3 cellular contexts compared by ENCODE assay signal in genomic region chr3:115999001-115999400, GRCh38.
TF ChIP-seq lines count a peak whose summit lies in the region.

No MANE protein-coding gene starts in this region.

TF ChIP-seq in SK-N-SH, 30 proteins besides CTCF, POLR2A, EP300 and RAD21 (continued from another document):
- no peak for TF ChIP-seq POLR2AphosphoS5 (IDR thresholded peaks at IDR 0.05; ENCODE audit: low read depth, low read length)
- TF ChIP-seq SIN3A (IDR thresholded peaks at IDR 0.05; ENCODE audit: borderline replicate concordance, low read depth, low read length): no peak
- TF ChIP-seq RCOR1 (IDR thresholded peaks at IDR 0.05; ENCODE audit: low read length): no peak
- no peak for TF ChIP-seq TAF1 (IDR thresholded peaks at IDR 0.05; ENCODE audit: borderline replicate concordance, low read depth, low read length)
- no peak for TF ChIP-seq MAX (IDR thresholded peaks at IDR 0.05; ENCODE audit: low read depth)
- no peak for TF ChIP-seq RXRA (IDR thresholded peaks at IDR 0.05; ENCODE audit: borderline replicate concordance, low read depth)
- TF ChIP-seq FOXM1 (IDR thresholded peaks at IDR 0.05; ENCODE audit: low read depth): no peak
- TF ChIP-seq GATA2 (CRISPR knock-in tag; IDR thresholded peaks at IDR 0.05): no peak
- TF ChIP-seq MEF2A (IDR thresholded peaks at IDR 0.05; ENCODE audit: borderline replicate concordance, low read depth): no peak
- no peak for TF ChIP-seq GABPA (IDR thresholded peaks at IDR 0.05; ENCODE audit: low read depth)
- no peak for TF ChIP-seq RFX5 (IDR thresholded peaks at IDR 0.05; ENCODE audit: low read length)
- TF ChIP-seq USF1 (IDR thresholded peaks at IDR 0.05; ENCODE audit: borderline replicate concordance, low read depth): no peak
- TF ChIP-seq EZH2phosphoT487 (IDR thresholded peaks at IDR 0.05; ENCODE audit: borderline replicate concordance, low read depth): no peak
- TF ChIP-seq NFIC (IDR thresholded peaks at IDR 0.05; ENCODE audit: borderline replicate concordance): no peak
- no peak for TF ChIP-seq TEAD4 (IDR thresholded peaks at IDR 0.05; ENCODE audit: borderline replicate concordance, insufficient read depth)
- no peak for TF ChIP-seq FOSL2 (IDR thresholded peaks at IDR 0.05; ENCODE audit: borderline replicate concordance, low read depth)
- no peak for TF ChIP-seq JUND (IDR thresholded peaks at IDR 0.05)

TF ChIP-seq in SK-N-SH treated with all-trans-retinoic acid at 6 μM for 48 hours, 23 proteins besides CTCF, POLR2A, EP300 and RAD21 (continued from another document):
- TF ChIP-seq TOX (CRISPR knock-in tag; IDR thresholded peaks at IDR 0.05; ENCODE audit: borderline replicate concordance) (no peak), CSDC2 (CRISPR knock-in tag; IDR thresholded peaks at IDR 0.05) (no peak), OSR1 (CRISPR knock-in tag; IDR thresholded peaks at IDR 0.05) (no peak), BACH2 (CRISPR knock-in tag; IDR thresholded peaks at IDR 0.05; ENCODE audit: borderline replicate concordance) (no peak), ZFP30 (CRISPR knock-in tag; IDR thresholded peaks at IDR 0.05) (no peak), CSRNP3 (CRISPR knock-in tag; IDR thresholded peaks at IDR 0.05) (no peak), POU6F1 (CRISPR knock-in tag; IDR thresholded peaks at IDR 0.05; ENCODE audit: borderline replicate concordance, low read depth) (no peak), SNAI2 (CRISPR knock-in tag; IDR thresholded peaks at IDR 0.05) (no peak), PATZ1 (CRISPR knock-in tag; IDR thresholded peaks at IDR 0.05; ENCODE audit: borderline replicate concordance) (no peak), PPARA (CRISPR knock-in tag; IDR thresholded peaks at IDR 0.05; ENCODE audit: borderline replicate concordance) (no peak), ZNF565 (CRISPR knock-in tag; conservative IDR thresholded peaks at IDR 0.05; ENCODE audit: low read depth) (no peak), ARNTL (CRISPR knock-in tag; IDR thresholded peaks at IDR 0.05; ENCODE audit: borderline replicate concordance, low read depth) (no peak), TCF4 (CRISPR knock-in tag; IDR thresholded peaks at IDR 0.05; ENCODE audit: borderline replicate concordance) (no peak), ZNF8 (CRISPR knock-in tag; IDR thresholded peaks at IDR 0.05) (no peak), TSHZ2 (CRISPR knock-in tag; IDR thresholded peaks at IDR 0.05) (no peak), ESRRG (CRISPR knock-in tag; IDR thresholded peaks at IDR 0.05) (no peak), ZFP3 (CRISPR knock-in tag; IDR thresholded peaks at IDR 0.05) (no peak), ZNF70 (CRISPR knock-in tag; IDR thresholded peaks at IDR 0.05) (no peak), GLIS3 (CRISPR knock-in tag; IDR thresholded peaks at IDR 0.05) (no peak)
TF ChIP-seq in SK-N-SH treated with all-trans-retinoic acid at 6 μM for 48 hours: peak in this region for 0.

TF ChIP-seq in neural cell, 6 proteins besides CTCF, POLR2A, EP300 and RAD21:
- TF ChIP-seq REST (IDR thresholded peaks at IDR 0.05; ENCODE audit: borderline replicate concordance) (no peak), TAF1 (IDR thresholded peaks at IDR 0.05; ENCODE audit: low read depth) (no peak), EZH2 (IDR thresholded peaks at IDR 0.05; ENCODE audit: borderline replicate concordance, insufficient read depth, low read length, poor library complexity, severe bottlenecking) (no peak), MXI1 (conservative IDR thresholded peaks at IDR 0.05; ENCODE audit: poor library complexity, severe bottlenecking) (no peak), POLR2AphosphoS5 (IDR thresholded peaks at IDR 0.05) (no peak), SMC3 (conservative IDR thresholded peaks at IDR 0.05; ENCODE audit: poor library complexity) (no peak)
